8 cellular contexts compared by ENCODE assay signal in genomic region chr3:172129868-172130751, GRCh38.
A peak's percentile ranks its signal among the peaks of the same experiment; 100 is the strongest.
DNase-seq lines count a peak whose midpoint lies in the region; ATAC-seq and TF ChIP-seq lines count a peak whose summit lies in the region.

No MANE protein-coding gene starts in this region.

- H3K9me3 ChIP-seq in vagina, result no peaks in the 10 kb centered on the region

- H3K27ac ChIP-seq in vagina, result peak overlapping the region; percentile 60

- intact Hi-C loops in vagina (cut with DNase I), result loop anchor here (10.0 kb wide), 1 partner anchor 135 kb away; no protein-coding TSS in a partner anchor

- no peak overlapping the region for H3K4me3 ChIP-seq in vagina

- peaks cover 69% of the 10 kb centered on the region for H3K4me1 ChIP-seq in vagina

- no peak for TF ChIP-seq POLR2A in vagina (IDR thresholded peaks at IDR 0.05)

- H3K27me3 ChIP-seq in vagina, result no peaks in the 10 kb centered on the region

- TF ChIP-seq CTCF in omental fat pad (IDR thresholded peaks at IDR 0.05), result no peak
- TF ChIP-seq CTCF in vagina (IDR thresholded peaks at IDR 0.05), result no peak

- ATAC-seq in omental fat pad (ENCODE audit: low FRiP score) (peak; percentile 90), HG02763 (IDR thresholded peaks at IDR 0.05; ENCODE audit: unreplicated experiment) (no peak)

- peak; percentile 98 for DNase-seq in EL
- peak; percentile 99 to 100 for DNase-seq in NOMO-1 (lab: John Stamatoyannopoulos, UW; ENCODE audit: unreplicated experiment in 2 of 2)
- DNase-seq in activated T-cell treated with anti-CD3 and anti-CD28 coated beads, Interleukin-2, amount 50 U/mL, for 1 hour, result peak; percentile 52
- DNase-seq in fibroblast of gingiva (ENCODE audit: low read depth), result peak; percentile 99
- DNase-seq in omental fat pad (ENCODE audit: low spot score), result peak; percentile 87
- peak in 1 of 2 donors; percentile 98 for DNase-seq in vagina (ENCODE audit: extremely low spot score in 2 of 2)
- DNase-seq in DMS79 treated with DMSO at 0.1 percent for 48 hours (lab: John Stamatoyannopoulos, UW), result no peak

- H3K36me3 ChIP-seq in vagina, result no peaks in the 10 kb centered on the region
